Comparison of ENCODE assay signal across 24 cellular contexts in the genomic region with DNA sequence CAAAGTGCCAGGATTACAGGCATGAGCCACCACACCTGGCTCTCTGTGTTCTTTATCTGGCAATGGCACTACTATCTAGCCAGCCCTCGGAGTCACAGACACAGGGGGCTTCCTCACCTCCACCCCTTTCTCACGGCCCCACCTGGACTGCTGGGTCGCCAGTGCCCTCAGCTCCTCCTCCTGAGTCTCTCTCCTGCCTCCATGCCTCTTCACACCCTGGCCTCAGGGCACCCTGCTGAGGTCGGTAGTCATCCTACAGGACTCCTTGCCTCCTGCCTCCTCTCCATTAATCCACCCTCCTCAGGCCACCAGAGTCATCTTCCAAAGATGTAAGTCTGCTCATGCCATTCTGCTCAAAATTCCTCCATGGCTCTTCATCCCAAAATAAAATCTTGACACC. TPM values are rescaled to one million over a fixed set of nuclear protein-coding genes. Genes with fewer than 3 reads are reported as not detected.
A peak's percentile ranks its signal among the peaks of the same experiment; 100 is the strongest.
DNase-seq lines count a peak whose midpoint lies in the region; ATAC-seq and TF ChIP-seq lines count a peak whose summit lies in the region.
"Had no signal": no experiment of that assay in that cellular context is flagged by ENCODE, and none has a peak within 500 bp of the region (broad histone marks: within the 10 kb centered on the region; RNA-seq: fewer than 3 reads in every experiment).

No MANE protein-coding gene starts in this region.

- no CpG with 5 or more reads among the region's 4 CpGs for WGBS in trophoblast cell (ENCODE audit: extremely low coverage, insufficient coverage, insufficient read length)

- no peak for DNase-seq in stimulated activated naive CD8-positive, alpha-beta T cell treated with anti-CD3 and anti-CD28 coated beads, Interleukin-15, amount 100 ng/mL, for 72 hours
- DNase-seq in stimulated activated naive CD8-positive, alpha-beta T cell treated with anti-CD3 and anti-CD28 coated beads, Interleukin-15, Interleukin-2, amounts not matched to agents 100 U/mL and 50 U/mL, for 24 hours = no peak
- DNase-seq in lower lobe of right lung (peak; percentile 10), trophoblast cell (peak; percentile 91 to 92), retina (no peak), middle frontal gyrus (ENCODE audit: extremely low spot score, low spot score) (no peak)
- DNase-seq: AML-193; CD4-positive, alpha-beta T cell; GM23248; H7; KG1; MG63; NCI-H1105 treated with DMSO at 0.1 percent for 48 hours; NCI-H146; NCI-H2081; NCI-H2227 treated with DMSO at 0.1 percent for 48 hours; NCI-H510A; NCI-H69; SHP77 had no signal

- H3K27ac ChIP-seq in lower lobe of right lung (no peak overlapping the region), trophoblast cell (ENCODE audit: low read depth, low read length) (no peak overlapping the region)
- H3K27ac ChIP-seq: A549; BLaER1 treated with 17β-estradiol and CSF1 and Interleukin-3, amounts not matched to agents 10 nM and 100 nM; GM23248; RWPE1 had no signal

- no peak overlapping the region for H3K9ac ChIP-seq in trophoblast cell (ENCODE audit: low read length)
- H3K9ac ChIP-seq: BLaER1 treated with 17β-estradiol and CSF1 and Interleukin-3, amounts not matched to agents 10 nM and 100 nM; GM23248 had no signal

- H3K9me3 ChIP-seq in lower lobe of right lung (no peaks in the 10 kb centered on the region), trophoblast cell (ENCODE audit: insufficient read depth, low read depth, low read length) (peaks cover 3% of the 10 kb centered on the region)
- H3K9me3 ChIP-seq: A549; BLaER1 treated with 17β-estradiol and CSF1 and Interleukin-3, amounts not matched to agents 10 nM and 100 nM; MG63 had no signal

- no peak overlapping the region for H3K23ac ChIP-seq in trophoblast cell (ENCODE audit: low read length)

- no peak overlapping the region for H2AFZ ChIP-seq in trophoblast cell (ENCODE audit: insufficient read depth, low read length, poor library complexity)
- H2AFZ ChIP-seq: GM23248 had no signal

- H3K4me2 ChIP-seq in trophoblast cell (ENCODE audit: low read length) = no peak overlapping the region
- H3K4me2 ChIP-seq: A549; BLaER1 treated with 17β-estradiol and CSF1 and Interleukin-3, amounts not matched to agents 10 nM and 100 nM had no signal

- no peak overlapping the region for H3K18ac ChIP-seq in trophoblast cell (ENCODE audit: low read length)

- no peak overlapping the region for H4K8ac ChIP-seq in trophoblast cell (ENCODE audit: low read depth, low read length)

- no peak overlapping the region for H3K4me3 ChIP-seq in lower lobe of right lung
- H3K4me3 ChIP-seq in trophoblast cell (ENCODE audit: low read depth, low read length) = no peak overlapping the region
- H3K4me3 ChIP-seq: A549; BLaER1 treated with 17β-estradiol and CSF1 and Interleukin-3, amounts not matched to agents 10 nM and 100 nM; GM23248; MG63 had no signal

- H2BK120ac ChIP-seq in trophoblast cell (ENCODE audit: insufficient read depth, low read length, poor library complexity) = no peak overlapping the region

- no peak for TF ChIP-seq CTCF in lower lobe of right lung (IDR thresholded peaks at IDR 0.05)

- no peak overlapping the region for H2BK5ac ChIP-seq in trophoblast cell (ENCODE audit: low read depth, low read length, poor library complexity)

- H3K4me1 ChIP-seq in lower lobe of right lung (no peaks in the 10 kb centered on the region), trophoblast cell (ENCODE audit: control insufficient read depth in 1 of 2, insufficient read depth in 2 of 2, low read length in 2 of 2) (peaks cover 7% of the 10 kb centered on the region in 2 experiments)
- H3K4me1 ChIP-seq: A549 had no signal

- H2BK12ac ChIP-seq in trophoblast cell (ENCODE audit: low read length) = no peak overlapping the region

- no peaks in the 10 kb centered on the region for H3K9me3 Mint-ChIP-seq in stimulated activated naive CD8-positive, alpha-beta T cell treated with anti-CD3 and anti-CD28 coated beads, Interleukin-15, amount 100 ng/mL, for 72 hours
- H3K9me3 Mint-ChIP-seq: CD4-positive, alpha-beta T cell had no signal

- no peak overlapping the region for H3K14ac ChIP-seq in trophoblast cell (ENCODE audit: low read length)

- H3K4ac ChIP-seq in trophoblast cell (ENCODE audit: low read depth, low read length) = no peak overlapping the region

- no peaks in the 10 kb centered on the region for H3K36me3 ChIP-seq in lower lobe of right lung
- no peaks in the 10 kb centered on the region for H3K36me3 ChIP-seq in trophoblast cell (ENCODE audit: control insufficient read depth in 1 of 2, insufficient read depth in 2 of 2, low read length in 2 of 2)
- H3K36me3 ChIP-seq: BLaER1 treated with 17β-estradiol and CSF1 and Interleukin-3, amounts not matched to agents 10 nM and 100 nM; MG63 had no signal

- ATAC-seq in stimulated activated naive CD8-positive, alpha-beta T cell treated with anti-CD3 and anti-CD28 coated beads, Interleukin-15, amount 100 ng/mL, for 72 hours = no peak
- no peak for ATAC-seq in stimulated activated naive CD8-positive, alpha-beta T cell treated with anti-CD3 and anti-CD28 coated beads, Interleukin-15, Interleukin-2, amounts not matched to agents 100 U/mL and 50 U/mL, for 24 hours
- ATAC-seq in lower lobe of right lung (no peak), HG03354 (IDR thresholded peaks at IDR 0.05; ENCODE audit: poor library complexity, severe bottlenecking, unreplicated experiment) (no peak)
- ATAC-seq: Panc1 had no signal

- H3K4me3 Mint-ChIP-seq in stimulated activated naive CD8-positive, alpha-beta T cell treated with anti-CD3 and anti-CD28 coated beads, Interleukin-15, amount 100 ng/mL, for 72 hours = no peak overlapping the region
- H3K4me3 Mint-ChIP-seq: CD4-positive, alpha-beta T cell had no signal

- no peaks in the 10 kb centered on the region for H3K27me3 ChIP-seq in lower lobe of right lung (ENCODE audit: low read depth)
- no peaks in the 10 kb centered on the region for H3K27me3 ChIP-seq in trophoblast cell (ENCODE audit: insufficient read depth, low read length)
- H3K27me3 ChIP-seq: BLaER1 treated with 17β-estradiol and CSF1 and Interleukin-3, amounts not matched to agents 10 nM and 100 nM; MG63 had no signal

- peaks cover 2% of the 10 kb centered on the region for H3K79me2 ChIP-seq in trophoblast cell (ENCODE audit: control insufficient read depth, insufficient read depth, low read length, poor library complexity)

- H2AK5ac ChIP-seq in trophoblast cell (ENCODE audit: low read length) = no peak overlapping the region

- no peak overlapping the region for H4K12ac ChIP-seq in trophoblast cell (ENCODE audit: low read depth, low read length)

- intact Hi-C loops in lower lobe of right lung (cut with DNase I) = no loop called here

- peaks cover under 1% of the 10 kb centered on the region for H3K4me1 Mint-ChIP-seq in stimulated activated naive CD8-positive, alpha-beta T cell treated with anti-CD3 and anti-CD28 coated beads, Interleukin-15, amount 100 ng/mL, for 72 hours

- H3K27me3 Mint-ChIP-seq in stimulated activated naive CD8-positive, alpha-beta T cell treated with anti-CD3 and anti-CD28 coated beads, Interleukin-15, amount 100 ng/mL, for 72 hours = no peaks in the 10 kb centered on the region
- H3K27me3 Mint-ChIP-seq: CD4-positive, alpha-beta T cell had no signal

- peak overlapping the region; percentile 19 to 42 for H3K27ac Mint-ChIP-seq in stimulated activated naive CD8-positive, alpha-beta T cell treated with anti-CD3 and anti-CD28 coated beads, Interleukin-15, amount 100 ng/mL, for 72 hours
- H3K27ac Mint-ChIP-seq: CD4-positive, alpha-beta T cell had no signal

- no peak overlapping the region for H4K91ac ChIP-seq in trophoblast cell (ENCODE audit: low read depth, low read length)

- H3K79me1 ChIP-seq in trophoblast cell (ENCODE audit: low read length) = peaks cover 2% of the 10 kb centered on the region

RNA-seq across cellular contexts. Expression of a gene that starts 8.6 kb away (rescaled TPM):
- total RNA-seq in lower lobe of right lung = 1.9 TPM
- 0.16 and 0.22 TPM in 2 replicates for polyA plus RNA-seq in trophoblast cell (2013)

RNA-seq across cellular contexts. Expression of a gene that starts 55.1 kb away (rescaled TPM):
- 33.8 TPM for total RNA-seq in lower lobe of right lung
- 26.3 and 29.3 TPM in 2 replicates for polyA plus RNA-seq in trophoblast cell (2013)

Comparison
In these comparisons a context has a peak if more than half of its experiments do, and no peak if none do; other contexts are left out.
1. DNase-seq: peak in lower lobe of right lung (single experiment) and trophoblast cell (2 of 2); none in stimulated activated naive CD8-positive, alpha-beta T cell treated with anti-CD3 and anti-CD28 coated beads, Interleukin-15, amount 100 ng/mL, for 72 hours (0 of 2), stimulated activated naive CD8-positive, alpha-beta T cell treated with anti-CD3 and anti-CD28 coated beads, Interleukin-15, Interleukin-2, amounts not matched to agents 100 U/mL and 50 U/mL, for 24 hours (single experiment), retina (single experiment) and middle frontal gyrus (single experiment).